16 cellular contexts compared by ENCODE assay signal in genomic region chr19:16359964-16360363, GRCh38.
"Had no signal": no experiment of that assay in that cellular context is flagged by ENCODE, and none has a peak within 500 bp of the region (broad histone marks: within the 10 kb centered on the region; RNA-seq: fewer than 3 reads in every experiment).

No MANE protein-coding gene starts in this region.

- ATAC-seq: pancreas had no signal

- H3K27ac Mint-ChIP-seq: activated T-cell treated with anti-CD3 and anti-CD28 coated beads, Interleukin-2, amount 50 U/mL, for 24 hours; dendritic cell treated with granulocyte-macrophage colony-stimulating factor and Interleukin-4, amounts not matched to agents 40 ng/mL and 50 ng/mL, for 4 days; neural progenitor cell had no signal

- H3K9me3 Mint-ChIP-seq: activated B cell treated with CpG ODN at 0.5 μM for 24 hours; activated T-cell treated with anti-CD3 and anti-CD28 coated beads, Interleukin-2, amount 50 U/mL, for 24 hours; dendritic cell treated with granulocyte-macrophage colony-stimulating factor and Interleukin-4, amounts not matched to agents 40 ng/mL and 50 ng/mL, for 4 days; neural progenitor cell had no signal

- H3K4me1 ChIP-seq: neural progenitor cell had no signal

- H3K27me3 ChIP-seq: brain microvascular endothelial cell, esophagus muscularis mucosa, neural progenitor cell, pancreas, stomach had no signal

- H3K36me3 ChIP-seq: brain microvascular endothelial cell, neural progenitor cell, pancreas, thoracic aorta had no signal

- H3K4me3 ChIP-seq: esophagus muscularis mucosa, neural progenitor cell, pancreas, SK-N-MC, stomach, thoracic aorta had no signal

- DNase-seq: activated B cell treated with CpG ODN at 0.5 μM for 24 hours; activated T-cell treated with anti-CD3 and anti-CD28 coated beads, Interleukin-2, amount 50 U/mL, for 24 hours; brain microvascular endothelial cell; hypothalamus; kidney glomerular epithelial cell; mesendoderm; pancreas; retina; stimulated activated CD4-positive, alpha-beta T cell treated with anti-CD3 and anti-CD28 coated beads, Interleukin-4, amount 100 ng/mL, for 1 hour; stimulated activated CD8-positive, alpha-beta memory T cell treated with anti-CD3 and anti-CD28 coated beads, Interleukin-4, amount 100 ng/mL, for 48 hours; stomach had no signal

- H3K27ac ChIP-seq: brain microvascular endothelial cell, neural progenitor cell, pancreas, SK-N-MC, thoracic aorta had no signal

- H3K4me3 Mint-ChIP-seq: activated T-cell treated with anti-CD3 and anti-CD28 coated beads, Interleukin-2, amount 50 U/mL, for 24 hours; dendritic cell treated with granulocyte-macrophage colony-stimulating factor and Interleukin-4, amounts not matched to agents 40 ng/mL and 50 ng/mL, for 4 days; neural progenitor cell had no signal

- H3K9me3 ChIP-seq: esophagus muscularis mucosa, pancreas, stomach, thoracic aorta had no signal

- H3K27me3 Mint-ChIP-seq: activated B cell treated with CpG ODN at 0.5 μM for 24 hours had no signal
